ENCODE assay signal across 8 cellular contexts in genomic region chr17:37609170-37610040, GRCh38. TPM values are rescaled to one million over a fixed set of nuclear protein-coding genes. Genes with fewer than 3 reads are reported as not detected.
DNase-seq lines count a peak whose midpoint lies in the region; ATAC-seq and TF ChIP-seq lines count a peak whose summit lies in the region.

TSS of gene SYNRG (minus strand) at chr17:37609418. CDS start at chr17:37609355, 63 bp downstream.

- peak; percentile 88 for ATAC-seq in GM21723 (IDR thresholded peaks at IDR 0.05; ENCODE audit: unreplicated experiment)
- ATAC-seq in activated T-cell treated with anti-CD3 and anti-CD28 coated beads, Interleukin-2, amount 50 U/mL, for 4 hours, result peak; percentile 91

- H3K4me3 ChIP-seq in esophagus muscularis mucosa, result peak within 1 kb of the TSS; percentile 65 to 97 (median 85)

- WGBS in esophagus muscularis mucosa, result 7% methylated on average over 10 of the region's 60 CpGs

- peak; percentile 25 to 48 (median 37) for TF ChIP-seq CTCF in esophagus muscularis mucosa (IDR thresholded peaks at IDR 0.05)

- peaks cover 20 to 46% (median 46%) of the 10 kb centered on the region in 4 donors for H3K4me1 ChIP-seq in esophagus muscularis mucosa

- peaks cover 38% of the 10 kb centered on the region for H3K4me1 Mint-ChIP-seq in activated T-cell treated with anti-CD3 and anti-CD28 coated beads, Interleukin-2, amount 50 U/mL, for 4 hours (ENCODE audit: low read depth)

- intact Hi-C loops in esophagus muscularis mucosa (cut with DNase I), result no loop called here

- no peak for TF ChIP-seq EP300 in esophagus muscularis mucosa (IDR thresholded peaks at IDR 0.05)

- TF ChIP-seq POLR2A in esophagus muscularis mucosa (IDR thresholded peaks at IDR 0.05; ENCODE audit: low read depth), result peak; percentile 26

- H3K27me3 Mint-ChIP-seq in activated T-cell treated with anti-CD3 and anti-CD28 coated beads, Interleukin-2, amount 50 U/mL, for 4 hours (ENCODE audit: low read depth), result no peaks in the 10 kb centered on the region

- peak within 1 kb of the TSS; percentile 91 for H3K4me3 Mint-ChIP-seq in activated T-cell treated with anti-CD3 and anti-CD28 coated beads, Interleukin-2, amount 50 U/mL, for 4 hours

- H3K9me3 ChIP-seq in esophagus muscularis mucosa, result no peaks in the 10 kb centered on the region

- peaks cover 10 to 24% (median 14%) of the 10 kb centered on the region in 4 donors for H3K36me3 ChIP-seq in esophagus muscularis mucosa

- peak within 1 kb of the TSS; percentile 85 to 94 (median 90) for H3K27ac ChIP-seq in esophagus muscularis mucosa (replicated peaks in 1 of 4)

- no peaks in the 10 kb centered on the region for H3K9me3 Mint-ChIP-seq in activated T-cell treated with anti-CD3 and anti-CD28 coated beads, Interleukin-2, amount 50 U/mL, for 4 hours

- peaks cover 15% of the 10 kb centered on the region for H3K36me3 Mint-ChIP-seq in activated T-cell treated with anti-CD3 and anti-CD28 coated beads, Interleukin-2, amount 50 U/mL, for 4 hours (ENCODE audit: insufficient read depth)

- H3K27me3 ChIP-seq in esophagus muscularis mucosa, result no peaks in the 10 kb centered on the region

- DNase-seq in DMS53 treated with DMSO at 0.1 percent for 48 hours (lab: John Stamatoyannopoulos, UW; ENCODE audit: unreplicated experiment) (peak; percentile 73), KG1 (lab: John Stamatoyannopoulos, UW) (peak; percentile 94), esophagus muscularis mucosa (ENCODE audit: extremely low spot score) (peak; percentile 98), myocyte (ENCODE audit: low read depth) (peak; percentile 98)
- peak; percentile 94 for DNase-seq in activated T-cell treated with anti-CD3 and anti-CD28 coated beads, Interleukin-2, amount 50 U/mL, for 4 hours
- peak; percentile 89 to 96 for DNase-seq in stimulated activated CD8-positive, alpha-beta memory T cell treated with anti-CD3 and anti-CD28 coated beads, Interleukin-7, amount 100 ng/mL, for 48 hours (ENCODE audit: extremely low read depth in 1 of 2, low read depth in 1 of 2)

TF ChIP-seq in PFSK-1, 5 proteins besides CTCF, POLR2A, EP300 and RAD21:
- peak; percentile 91 for TF ChIP-seq FOXP2 (optimal IDR thresholded peaks at IDR 0.05; ENCODE audit: borderline replicate concordance, extremely low read depth, extremely low read length, insufficient read depth)
- TF ChIP-seq POLR2AphosphoS5 (IDR thresholded peaks at IDR 0.05; ENCODE audit: low read depth, low read length), result peak; percentile 89
- peak; percentile 86; the same call in 1 of the 2 replicates for TF ChIP-seq TAF1 (IDR thresholded peaks at IDR 0.05; ENCODE audit: borderline replicate concordance, insufficient read depth, low read length)
- TF ChIP-seq, protein P1, sequence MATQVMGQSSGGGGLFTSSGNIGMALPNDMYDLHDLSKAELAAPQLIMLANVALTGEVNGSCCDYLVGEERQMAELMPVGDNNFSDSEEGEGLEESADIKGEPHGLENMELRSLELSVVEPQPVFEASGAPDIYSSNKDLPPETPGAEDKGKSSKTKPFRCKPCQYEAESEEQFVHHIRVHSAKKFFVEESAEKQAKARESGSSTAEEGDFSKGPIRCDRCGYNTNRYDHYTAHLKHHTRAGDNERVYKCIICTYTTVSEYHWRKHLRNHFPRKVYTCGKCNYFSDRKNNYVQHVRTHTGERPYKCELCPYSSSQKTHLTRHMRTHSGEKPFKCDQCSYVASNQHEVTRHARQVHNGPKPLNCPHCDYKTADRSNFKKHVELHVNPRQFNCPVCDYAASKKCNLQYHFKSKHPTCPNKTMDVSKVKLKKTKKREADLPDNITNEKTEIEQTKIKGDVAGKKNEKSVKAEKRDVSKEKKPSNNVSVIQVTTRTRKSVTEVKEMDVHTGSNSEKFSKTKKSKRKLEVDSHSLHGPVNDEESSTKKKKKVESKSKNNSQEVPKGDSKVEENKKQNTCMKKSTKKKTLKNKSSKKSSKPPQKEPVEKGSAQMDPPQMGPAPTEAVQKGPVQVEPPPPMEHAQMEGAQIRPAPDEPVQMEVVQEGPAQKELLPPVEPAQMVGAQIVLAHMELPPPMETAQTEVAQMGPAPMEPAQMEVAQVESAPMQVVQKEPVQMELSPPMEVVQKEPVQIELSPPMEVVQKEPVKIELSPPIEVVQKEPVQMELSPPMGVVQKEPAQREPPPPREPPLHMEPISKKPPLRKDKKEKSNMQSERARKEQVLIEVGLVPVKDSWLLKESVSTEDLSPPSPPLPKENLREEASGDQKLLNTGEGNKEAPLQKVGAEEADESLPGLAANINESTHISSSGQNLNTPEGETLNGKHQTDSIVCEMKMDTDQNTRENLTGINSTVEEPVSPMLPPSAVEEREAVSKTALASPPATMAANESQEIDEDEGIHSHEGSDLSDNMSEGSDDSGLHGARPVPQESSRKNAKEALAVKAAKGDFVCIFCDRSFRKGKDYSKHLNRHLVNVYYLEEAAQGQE (IDR thresholded peaks at IDR 0.05; ENCODE audit: insufficient read depth in 1 of 2, low read depth in 2 of 2, low read length in 2 of 2), result peak in 1 of 2 experiments; percentile 54; a peak in 1 of 4 replicates
- TF ChIP-seq SIN3A (IDR thresholded peaks at IDR 0.05; ENCODE audit: borderline replicate concordance, insufficient read depth, low read length), result peak; percentile 92; the same call in 1 of the 2 replicates

RNA-seq across cellular contexts. Expression of gene SYNRG, which starts in this region (rescaled TPM):
- 22.1 TPM for polyA plus RNA-seq in PFSK-1 (2012; ENCODE audit: insufficient read length, low read depth)
- total RNA-seq in activated T-cell treated with anti-CD3 and anti-CD28 coated beads, Interleukin-2, amount 50 U/mL, for 4 hours, result 10 to 100 TPM; 34.9 to 42.5 (median 36.7) TPM
- total RNA-seq in esophagus muscularis mucosa, result 10 to 100 TPM; 11.9 to 19.5 (median 17.0) TPM
- total RNA-seq in myocyte, result 9.0 and 12.6 TPM in 2 replicates
- polyA plus RNA-seq in myocyte (2012), result 15.1 TPM

Comparison
In these comparisons a context has a peak if more than half of its experiments do, and no peak if none do; other contexts are left out.
1. Peak in every context shown above with its lines: DNase-seq, ATAC-seq, H3K4me3 ChIP-seq and H3K27ac ChIP-seq.